In the genomic region with DNA sequence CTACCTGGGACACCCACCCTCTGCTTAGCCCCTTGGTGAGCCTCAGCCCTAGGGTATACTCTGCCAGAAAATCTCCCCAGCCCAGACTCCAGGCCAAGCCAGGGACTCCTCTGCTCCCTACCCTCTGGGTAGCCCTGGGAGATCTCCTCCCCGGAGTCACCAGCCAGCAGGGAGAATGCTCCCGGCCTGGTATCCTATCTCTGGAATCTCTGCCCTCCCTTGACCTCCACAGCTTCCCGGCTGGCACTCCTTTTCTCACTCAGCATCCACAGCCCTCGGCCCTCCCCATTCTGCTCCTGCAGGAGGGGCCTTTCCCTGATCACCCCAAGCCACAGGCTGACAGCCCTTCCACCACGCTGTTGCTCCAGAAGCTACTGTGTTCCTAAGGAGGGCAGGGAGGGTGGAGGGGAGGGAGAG, we compare ENCODE assay signal across 1 cellular context.
TF ChIP-seq lines count a peak whose summit lies in the region.

No MANE protein-coding gene starts in this region.

TF ChIP-seq in WTC11, 78 proteins besides CTCF, POLR2A, EP300 and RAD21 (continued from another document):
- no peak for TF ChIP-seq SOX15 (CRISPR knock-in tag; IDR thresholded peaks at IDR 0.05)
